35 cellular contexts compared by ENCODE assay signal in genomic region chr20:57193094-57193493, GRCh38.
"Had no signal": no experiment of that assay in that cellular context is flagged by ENCODE, and none has a peak within 500 bp of the region (broad histone marks: within the 10 kb centered on the region; RNA-seq: fewer than 3 reads in every experiment).

No MANE protein-coding gene starts in this region.

- H3K4me1 ChIP-seq: ascending aorta had no signal

- H3K27me3 ChIP-seq: ascending aorta had no signal

- DNase-seq: activated CD4-positive, alpha-beta memory T cell treated with anti-CD3 and anti-CD28 coated beads, Interleukin-2, amount 10 ng/mL, durations not matched to agents 7 days and 5 days; activated CD4-positive, alpha-beta T cell treated with anti-CD3 and anti-CD28 coated beads for 1 hour; activated CD4-positive, alpha-beta T cell treated with anti-CD3 and anti-CD28 coated beads for 48 hours; activated CD4-positive, CD25-positive, alpha-beta regulatory T cell; activated CD8-positive, alpha-beta memory T cell treated with anti-CD3 and anti-CD28 coated beads for 24 hours; activated CD8-positive, alpha-beta memory T cell treated with anti-CD3 and anti-CD28 coated beads, Interleukin-2, amount 10 ng/mL, durations not matched to agents 7 days and 5 days; activated CD8-positive, alpha-beta memory T cell treated with anti-CD3 and anti-CD28 coated beads, Interleukin-2, amount 50 U/mL, for 48 hours; activated effector memory CD4-positive, alpha-beta T cell treated with Interleukin-2 at 50 U/mL for 16 hours; activated naive CD4-positive, alpha-beta T cell treated with anti-CD3 and anti-CD28 coated beads, Interleukin-2, amount 10 ng/mL, durations not matched to agents 7 days and 5 days; activated naive CD8-positive, alpha-beta T cell treated with anti-CD3 and anti-CD28 coated beads, Interleukin-2, amount 50 U/mL, for 24 hours; activated T-cell treated with anti-CD3 and anti-CD28 coated beads, Interleukin-2, amount 50 U/mL, for 48 hours; amniotic stem cell; central memory CD4-positive, alpha-beta T cell; NCI-H1105 treated with DMSO at 0.1 percent for 48 hours; NCI-H1436 treated with DMSO at 0.1 percent for 48 hours; NCI-H1694 treated with DMSO at 0.1 percent for 48 hours; NCI-H2029 treated with DMSO at 0.1 percent for 48 hours; NCI-H2107; NCI-H2171; NCI-H510A; NCI-H526; NCI-H748 treated with DMSO at 0.1 percent for 48 hours; NK-92 treated with Interleukin-12 subunit alpha and Interleukin-12 subunit beta, amount 100 ng/mL, for 24 hours; PC-9; SIG-M5; T-cell; T-helper 17 cell; T-helper 9 cell; WERI-Rb-1 had no signal

- H3K27ac ChIP-seq: ascending aorta, PC-9, RWPE1, WERI-Rb-1 had no signal

- H2AFZ ChIP-seq: PC-9 had no signal

- H3K4me2 ChIP-seq: PC-9 had no signal

- H3K36me3 ChIP-seq: ascending aorta, WERI-Rb-1 had no signal

- H3K9me3 ChIP-seq: ascending aorta had no signal

- H3K4me3 ChIP-seq: ascending aorta, K562, PC-9 had no signal

- FAIRE-seq: K562, RCC 7860 had no signal

- ATAC-seq: activated CD8-positive, alpha-beta memory T cell treated with anti-CD3 and anti-CD28 coated beads, Interleukin-2, amount 10 ng/mL, durations not matched to agents 7 days and 5 days; activated naive CD8-positive, alpha-beta T cell treated with anti-CD3 and anti-CD28 coated beads, Interleukin-2, amount 50 U/mL, for 24 hours; K562; Right ventricle myocardium inferior; SK-N-SH treated with all-trans-retinoic acid at 6 μM for 48 hours; T-cell; T-helper 17 cell had no signal
